Comparison of ENCODE assay signal across 1 cellular context in genomic region chr12:50313256-50313931, GRCh38.
TF ChIP-seq lines count a peak whose summit lies in the region.

No MANE protein-coding gene starts in this region.

TF ChIP-seq in IMR-90, 13 proteins besides CTCF, POLR2A, EP300 and RAD21 (continued from another document):
- TF ChIP-seq USF2 (IDR thresholded peaks at IDR 0.05; ENCODE audit: low read depth, low read length) (no peak), MXI1 (IDR thresholded peaks at IDR 0.05; ENCODE audit: borderline replicate concordance, low read depth, low read length) (no peak), BHLHE40 (IDR thresholded peaks at IDR 0.05; ENCODE audit: low read depth, low read length) (no peak), CEBPB (IDR thresholded peaks at IDR 0.05; ENCODE audit: low read depth, low read length) (no peak), ELK1 (IDR thresholded peaks at IDR 0.05; ENCODE audit: borderline replicate concordance, low read depth, low read length) (no peak), SMC3 (IDR thresholded peaks at IDR 0.05; ENCODE audit: low read depth, low read length) (no peak), MAFK (IDR thresholded peaks at IDR 0.05; ENCODE audit: low read depth, low read length) (no peak), FOS (IDR thresholded peaks at IDR 0.05; ENCODE audit: low read depth, low read length) (no peak)
